Comparison of ENCODE assay signal across 22 cellular contexts in the genomic region with DNA sequence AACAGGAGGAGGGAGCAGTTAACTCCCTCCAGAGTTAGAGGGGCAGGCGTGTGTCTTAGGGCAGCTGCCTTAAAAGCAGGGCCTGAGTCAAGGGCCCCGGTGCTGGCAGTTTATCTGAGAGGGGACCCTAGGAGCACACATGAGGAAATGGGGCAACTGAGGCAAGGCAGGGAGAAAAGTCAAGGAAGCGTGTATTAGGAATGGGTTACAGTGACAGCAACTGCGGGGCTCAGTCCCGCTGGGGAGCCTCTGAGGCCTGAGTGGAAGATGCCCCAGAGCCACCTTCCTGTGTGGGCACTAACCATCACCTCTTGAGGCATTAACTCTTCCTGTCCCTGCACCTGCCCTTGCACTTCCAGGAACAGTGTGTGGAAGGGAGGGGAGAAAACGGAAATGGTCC.
DNase-seq lines count a peak whose midpoint lies in the region; ATAC-seq and TF ChIP-seq lines count a peak whose summit lies in the region.
"Had no signal": no experiment of that assay in that cellular context is flagged by ENCODE, and none has a peak within 500 bp of the region (broad histone marks: within the 10 kb centered on the region; RNA-seq: fewer than 3 reads in every experiment).

No MANE protein-coding gene starts in this region.

- H3K27ac ChIP-seq in transverse colon, result no peak overlapping the region
- no peak overlapping the region for H3K27ac ChIP-seq in CD4-positive, alpha-beta memory T cell (ENCODE audit: low read depth, low read length)
- H3K27ac ChIP-seq: 22Rv1, PC-9 had no signal

- H3K36me3 ChIP-seq in transverse colon, result no peaks in the 10 kb centered on the region
- no peaks in the 10 kb centered on the region for H3K36me3 ChIP-seq in CD4-positive, alpha-beta memory T cell (ENCODE audit: insufficient read depth, low read length)
- H3K36me3 ChIP-seq: BE2C had no signal

- 47 to 86% methylated on average over 1 to 6 of the region's 6 CpGs for WGBS in transverse colon (ENCODE audit: low coverage in 1 of 2), 2 donors

- no peaks in the 10 kb centered on the region for H3K36me3 Mint-ChIP-seq in activated CD4-positive, alpha-beta T cell treated with anti-CD3 and anti-CD28 coated beads, Interleukin-2, amount 10 ng/mL, durations not matched to agents 7 days and 5 days (ENCODE audit: low read depth)
- H3K36me3 Mint-ChIP-seq in activated CD4-positive, alpha-beta T cell treated with anti-CD3 and anti-CD28 coated beads for 36 hours (ENCODE audit: low read depth), result no peaks in the 10 kb centered on the region
- no peaks in the 10 kb centered on the region for H3K36me3 Mint-ChIP-seq in progenitor cell of endocrine pancreas (ENCODE audit: insufficient read depth)
- H3K36me3 Mint-ChIP-seq in CD4-positive, alpha-beta memory T cell, result no peaks in the 10 kb centered on the region
- H3K36me3 Mint-ChIP-seq: CD14-positive monocyte had no signal

- no peaks in the 10 kb centered on the region for H3K27me3 ChIP-seq in transverse colon
- H3K27me3 ChIP-seq in CD4-positive, alpha-beta memory T cell (ENCODE audit: insufficient read depth, low read length), result no peaks in the 10 kb centered on the region
- H3K27me3 ChIP-seq: BE2C had no signal

- intact Hi-C loops in activated CD4-positive, alpha-beta T cell treated with anti-CD3 and anti-CD28 coated beads for 36 hours (cut with DNase I, micrococcal nuclease), result no loop called here
- intact Hi-C loops in transverse colon (cut with DNase I; ENCODE audit: low total_unique reads), result no loop called here
- intact Hi-C loops in CD4-positive, alpha-beta memory T cell (cut with micrococcal nuclease), result no loop called here

- no peak for TF ChIP-seq EP300 in transverse colon (IDR thresholded peaks at IDR 0.05; ENCODE audit: low read depth)

- TF ChIP-seq POLR2A in transverse colon (IDR thresholded peaks at IDR 0.05), result no peak

- no peak for ATAC-seq in activated CD4-positive, alpha-beta T cell treated with anti-CD3 and anti-CD28 coated beads for 36 hours
- ATAC-seq in GM19397 (IDR thresholded peaks at IDR 0.05; ENCODE audit: unreplicated experiment), result no peak
- ATAC-seq: HCT116 had no signal

- H3K9me3 Mint-ChIP-seq in activated CD4-positive, alpha-beta T cell treated with anti-CD3 and anti-CD28 coated beads, Interleukin-2, amount 10 ng/mL, durations not matched to agents 7 days and 5 days, result peaks cover 2% of the 10 kb centered on the region
- H3K9me3 Mint-ChIP-seq in activated CD4-positive, alpha-beta T cell treated with anti-CD3 and anti-CD28 coated beads for 36 hours (ENCODE audit: low read depth), result no peaks in the 10 kb centered on the region
- H3K9me3 Mint-ChIP-seq in progenitor cell of endocrine pancreas (ENCODE audit: low read depth), result no peaks in the 10 kb centered on the region
- peaks cover 0 to 6% (median 2%) of the 10 kb centered on the region in 8 donors for H3K9me3 Mint-ChIP-seq in CD4-positive, alpha-beta memory T cell
- H3K9me3 Mint-ChIP-seq: CD14-positive monocyte had no signal

- H3K4me1 ChIP-seq in transverse colon, result no peaks in the 10 kb centered on the region
- H3K4me1 ChIP-seq in CD4-positive, alpha-beta memory T cell (ENCODE audit: insufficient read depth, low read length), result no peaks in the 10 kb centered on the region
- H3K4me1 ChIP-seq: BE2C had no signal

- no peaks in the 10 kb centered on the region for H3K4me1 Mint-ChIP-seq in activated CD4-positive, alpha-beta T cell treated with anti-CD3 and anti-CD28 coated beads, Interleukin-2, amount 10 ng/mL, durations not matched to agents 7 days and 5 days
- no peaks in the 10 kb centered on the region for H3K4me1 Mint-ChIP-seq in activated CD4-positive, alpha-beta T cell treated with anti-CD3 and anti-CD28 coated beads for 36 hours
- no peaks in the 10 kb centered on the region for H3K4me1 Mint-ChIP-seq in progenitor cell of endocrine pancreas (ENCODE audit: low read depth)
- no peaks in the 10 kb centered on the region for H3K4me1 Mint-ChIP-seq in CD4-positive, alpha-beta memory T cell
- H3K4me1 Mint-ChIP-seq: CD14-positive monocyte had no signal

- TF ChIP-seq CTCF in progenitor cell of endocrine pancreas (IDR thresholded peaks at IDR 0.05; ENCODE audit: unreplicated experiment), result no peak
- no peak for TF ChIP-seq CTCF in transverse colon (IDR thresholded peaks at IDR 0.05)

- in situ Hi-C loops in transverse colon (cut with MboI; ENCODE audit: low pct_ligation_motif_present in 1 of 4, low pct_unique_long_range_greater_than_20kb in 1 of 4, low sequenced_read_pairs in 3 of 4), result no loop called here

- no peak overlapping the region for H3K4me3 Mint-ChIP-seq in activated CD4-positive, alpha-beta T cell treated with anti-CD3 and anti-CD28 coated beads, Interleukin-2, amount 10 ng/mL, durations not matched to agents 7 days and 5 days
- H3K4me3 Mint-ChIP-seq in activated CD4-positive, alpha-beta T cell treated with anti-CD3 and anti-CD28 coated beads for 36 hours, result no peak overlapping the region
- H3K4me3 Mint-ChIP-seq in progenitor cell of endocrine pancreas (ENCODE audit: low read depth), result no peak overlapping the region
- no peak overlapping the region for H3K4me3 Mint-ChIP-seq in CD4-positive, alpha-beta memory T cell

- CTCF ChIA-PET in activated CD4-positive, alpha-beta T cell treated with anti-CD3 and anti-CD28 coated beads, Interleukin-2, amount 10 ng/mL, durations not matched to agents 7 days and 5 days (lab: Charles Lee), result no interaction called here
- CTCF ChIA-PET in activated CD4-positive, alpha-beta T cell treated with anti-CD3 and anti-CD28 coated beads for 36 hours (lab: Charles Lee), result no interaction called here
- CTCF ChIA-PET in CD4-positive, alpha-beta memory T cell (lab: Charles Lee; ENCODE audit: partially characterized antibody), result no interaction called here

- no peak overlapping the region for H3K4me3 ChIP-seq in transverse colon
- H3K4me3 ChIP-seq in CD4-positive, alpha-beta memory T cell (ENCODE audit: low read length in 2 of 2), result no peak overlapping the region
- H3K4me3 ChIP-seq: PC-9 had no signal

- POLR2A ChIA-PET in activated CD4-positive, alpha-beta T cell treated with anti-CD3 and anti-CD28 coated beads, Interleukin-2, amount 10 ng/mL, durations not matched to agents 7 days and 5 days (lab: Charles Lee), result no interaction called here
- POLR2A ChIA-PET in activated CD4-positive, alpha-beta T cell treated with anti-CD3 and anti-CD28 coated beads for 36 hours (lab: Charles Lee), result no interaction called here
- POLR2A ChIA-PET in CD4-positive, alpha-beta memory T cell (lab: Charles Lee; ENCODE audit: partially characterized antibody), result no interaction called here

- no peak for DNase-seq in activated CD4-positive, alpha-beta T cell treated with anti-CD3 and anti-CD28 coated beads, Interleukin-2, amount 10 ng/mL, durations not matched to agents 7 days and 5 days
- DNase-seq in activated CD4-positive, alpha-beta T cell treated with anti-CD3 and anti-CD28 coated beads for 36 hours, result no peak
- DNase-seq in GM03348 (ENCODE audit: low spot score) (peak; percentile 1), iPS-NIHi7 (ENCODE audit: extremely low spot score) (peak; percentile 5), progenitor cell of endocrine pancreas (ENCODE audit: low spot score, unreplicated experiment) (peak; percentile 2), transverse colon (no peak)
- no peak for DNase-seq in CD4-positive, alpha-beta memory T cell
- DNase-seq: BE2C, IMR-90, KG1, MM.1S, NCI-H1417, NCI-H1694, NCI-H2029 treated with DMSO at 0.1 percent for 48 hours, NCI-H526 treated with DMSO at 0.1 percent for 48 hours, PC-9, RPMI8226, SHP77 had no signal

- no peaks in the 10 kb centered on the region for H3K27me3 Mint-ChIP-seq in activated CD4-positive, alpha-beta T cell treated with anti-CD3 and anti-CD28 coated beads, Interleukin-2, amount 10 ng/mL, durations not matched to agents 7 days and 5 days
- peaks cover 5% of the 10 kb centered on the region for H3K27me3 Mint-ChIP-seq in activated CD4-positive, alpha-beta T cell treated with anti-CD3 and anti-CD28 coated beads for 36 hours
- peaks cover 13% of the 10 kb centered on the region for H3K27me3 Mint-ChIP-seq in progenitor cell of endocrine pancreas
- H3K27me3 Mint-ChIP-seq in CD4-positive, alpha-beta memory T cell, result peaks cover 0 to 3% of the 10 kb centered on the region in 2 donors

- H3K27ac Mint-ChIP-seq in activated CD4-positive, alpha-beta T cell treated with anti-CD3 and anti-CD28 coated beads, Interleukin-2, amount 10 ng/mL, durations not matched to agents 7 days and 5 days, result peak overlapping the region; percentile 60
- H3K27ac Mint-ChIP-seq in activated CD4-positive, alpha-beta T cell treated with anti-CD3 and anti-CD28 coated beads for 36 hours, result no peak overlapping the region
- no peak overlapping the region for H3K27ac Mint-ChIP-seq in progenitor cell of endocrine pancreas
- H3K27ac Mint-ChIP-seq in CD4-positive, alpha-beta memory T cell, result no peak overlapping the region

- no peaks in the 10 kb centered on the region for H3K9me3 ChIP-seq in transverse colon
- no peaks in the 10 kb centered on the region for H3K9me3 ChIP-seq in CD4-positive, alpha-beta memory T cell (ENCODE audit: control insufficient read depth in 1 of 2, low read length in 2 of 2)
- H3K9me3 ChIP-seq: BE2C had no signal

Comparison
In these comparisons a context has a peak if more than half of its experiments do, and no peak if none do; other contexts are left out.
1. DNase-seq: peak in GM03348 (single experiment), iPS-NIHi7 (single experiment) and progenitor cell of endocrine pancreas (single experiment); none in activated CD4-positive, alpha-beta T cell treated with anti-CD3 and anti-CD28 coated beads, Interleukin-2, amount 10 ng/mL, durations not matched to agents 7 days and 5 days (single experiment), activated CD4-positive, alpha-beta T cell treated with anti-CD3 and anti-CD28 coated beads for 36 hours (single experiment), transverse colon (single experiment) and CD4-positive, alpha-beta memory T cell (0 of 5).